8 cellular contexts compared by ENCODE assay signal in the genomic region with DNA sequence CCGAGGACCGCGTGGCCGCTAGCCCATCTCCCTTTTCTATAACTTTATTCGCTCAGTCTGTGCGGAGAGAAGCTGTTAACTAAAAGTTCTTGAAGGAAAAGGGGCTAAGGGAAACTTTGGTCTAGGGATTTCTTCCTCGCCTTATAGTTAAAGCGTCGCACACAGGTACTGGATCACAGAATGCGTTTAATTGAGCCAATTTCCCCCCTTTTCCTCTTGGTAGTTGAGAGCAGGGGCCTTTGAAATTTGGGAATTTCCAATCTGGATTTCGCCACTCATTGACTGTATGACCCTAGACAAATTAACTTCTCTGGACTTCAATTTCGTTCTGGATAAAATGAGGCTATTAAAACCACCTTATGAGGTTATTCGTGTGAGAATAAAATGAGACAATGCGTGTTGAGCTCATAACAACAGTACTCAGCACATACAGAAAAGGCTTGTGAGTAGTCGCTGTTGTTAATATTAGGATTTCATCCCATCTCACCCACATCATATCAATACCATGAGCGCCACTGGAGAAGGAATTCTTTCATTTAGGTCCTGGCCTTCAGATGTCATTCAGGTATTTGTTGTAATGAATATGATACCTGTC. TPM values are rescaled to one million over a fixed set of nuclear protein-coding genes. Genes with fewer than 3 reads are reported as not detected.
DNase-seq lines count a peak whose midpoint lies in the region; ATAC-seq and TF ChIP-seq lines count a peak whose summit lies in the region.

No MANE protein-coding gene starts in this region.

- TF ChIP-seq POLR2A in right lobe of liver (IDR thresholded peaks at IDR 0.05) (no peak), tibial nerve (IDR thresholded peaks at IDR 0.05) (no peak)

- 45% methylated on average over 13 of the region's 16 CpGs for WGBS in right lobe of liver (ENCODE audit: insufficient coverage, low coverage, low lambda C conversion rate, missing lambda C conversion rate)
- 54 to 58% methylated on average over 16 of the region's 16 CpGs for WGBS in tibial nerve, 2 donors

- H3K27ac Mint-ChIP-seq in activated naive CD4-positive, alpha-beta T cell treated with anti-CD3 and anti-CD28 coated beads for 36 hours: peak overlapping the region; percentile 79

- H3K4me1 ChIP-seq in ascending aorta (peaks cover 5 to 6% of the 10 kb centered on the region in 2 donors), right lobe of liver (peaks cover 0 to 16% (median 3%) of the 10 kb centered on the region in 4 donors), tibial nerve (peaks cover 0 to 19% (median 3%) of the 10 kb centered on the region in 4 donors)

- intact Hi-C loops in activated naive CD4-positive, alpha-beta T cell treated with anti-CD3 and anti-CD28 coated beads for 36 hours (cut with micrococcal nuclease): loop anchor here (1.0 to 2.0 kb wide), 7 partner anchors 146 to 932 kb away; partner anchors contain the start of genes ATF2, ATP5MC3, GPR155 and SCRN3
- intact Hi-C loops in ascending aorta (cut with DNase I): loop anchor here (1.0 to 10.0 kb wide), 5 partner anchors 93 to 1694 kb away; partner anchors contain the start of genes GPR155 and PDK1
- intact Hi-C loops in right lobe of liver (cut with DNase I): no loop called here

- peak overlapping the region; percentile 77 to 91 for H3K4me3 ChIP-seq in ascending aorta
- H3K4me3 ChIP-seq in right lobe of liver: peak overlapping the region; percentile 69 to 87 (median 77)
- peak overlapping the region; percentile 66 to 78 (median 76) for H3K4me3 ChIP-seq in tibial nerve

- peaks cover 24% of the 10 kb centered on the region for H3K4me1 Mint-ChIP-seq in activated naive CD4-positive, alpha-beta T cell treated with anti-CD3 and anti-CD28 coated beads for 36 hours (ENCODE audit: low read depth)

- no peaks in the 10 kb centered on the region for H3K27me3 ChIP-seq in ascending aorta
- no peaks in the 10 kb centered on the region for H3K27me3 ChIP-seq in right lobe of liver
- no peaks in the 10 kb centered on the region for H3K27me3 ChIP-seq in tibial nerve

- H3K9me3 ChIP-seq in ascending aorta: no peaks in the 10 kb centered on the region
- H3K9me3 ChIP-seq in right lobe of liver: no peaks in the 10 kb centered on the region
- H3K9me3 ChIP-seq in tibial nerve: no peaks in the 10 kb centered on the region

- no peak for TF ChIP-seq CTCF in ascending aorta (IDR thresholded peaks at IDR 0.05)
- no peak for TF ChIP-seq CTCF in right lobe of liver (IDR thresholded peaks at IDR 0.05)
- TF ChIP-seq CTCF in tibial nerve (IDR thresholded peaks at IDR 0.05): no peak

- no peak for ATAC-seq in right lobe of liver
- ATAC-seq in activated CD4-positive, CD25-positive, alpha-beta regulatory T cell treated with anti-CD3 and anti-CD28 coated beads, Interleukin-2, amount 50 U/mL, for 24 hours: no peak

- peaks cover 17% of the 10 kb centered on the region for H3K36me3 Mint-ChIP-seq in activated naive CD4-positive, alpha-beta T cell treated with anti-CD3 and anti-CD28 coated beads for 36 hours (ENCODE audit: low read depth)

- DNase-seq in activated naive CD4-positive, alpha-beta T cell treated with anti-CD3 and anti-CD28 coated beads for 36 hours: no peak
- no peak for DNase-seq in activated naive CD4-positive, alpha-beta T cell (lab: John Stamatoyannopoulos, UW)
- DNase-seq in ascending aorta (ENCODE audit: low spot score in 2 of 2): no peak
- no peak for DNase-seq in right lobe of liver
- no peak for DNase-seq in tibial nerve (ENCODE audit: low spot score in 2 of 2)
- no peak for DNase-seq in ureter (ENCODE audit: low spot score)
- no peak for DNase-seq in T1000 (lab: John Stamatoyannopoulos, UW)

- peak overlapping the region; percentile 84 for H3K4me3 Mint-ChIP-seq in activated naive CD4-positive, alpha-beta T cell treated with anti-CD3 and anti-CD28 coated beads for 36 hours

- H3K9me3 Mint-ChIP-seq in activated naive CD4-positive, alpha-beta T cell treated with anti-CD3 and anti-CD28 coated beads for 36 hours: no peaks in the 10 kb centered on the region

- no peaks in the 10 kb centered on the region for H3K27me3 Mint-ChIP-seq in activated naive CD4-positive, alpha-beta T cell treated with anti-CD3 and anti-CD28 coated beads for 36 hours (ENCODE audit: low read depth)

- no peak for TF ChIP-seq EP300 in tibial nerve (IDR thresholded peaks at IDR 0.05)

- CTCF ChIA-PET in activated naive CD4-positive, alpha-beta T cell treated with anti-CD3 and anti-CD28 coated beads for 36 hours (lab: Charles Lee): interaction anchor here (0.9 to 1.3 kb wide), 2 partner anchors 92 to 500 kb away, joined by 3 to 4 read pairs; no protein-coding TSS in a partner anchor

- H3K27ac ChIP-seq in ascending aorta (peak overlapping the region; percentile 68 to 91), right lobe of liver (peak overlapping the region; percentile 28 to 49 (median 30)), tibial nerve (peak overlapping the region; percentile 77 to 90 (median 82))

- H3K36me3 ChIP-seq in ascending aorta (no peaks in the 10 kb centered on the region), right lobe of liver (no peaks in the 10 kb centered on the region), tibial nerve (peaks cover 0 to 18% (median 0%) of the 10 kb centered on the region in 3 donors)

RNA-seq across cellular contexts. Expression of gene OLA1, which starts 0.8 kb away (rescaled TPM):
- 100 to 1,000 TPM; 140 to 142 TPM for total RNA-seq in activated naive CD4-positive, alpha-beta T cell treated with anti-CD3 and anti-CD28 coated beads for 36 hours
- 29.5 TPM for total RNA-seq in ascending aorta
- total RNA-seq in right lobe of liver: 10 to 100 TPM; 22.2 to 60.8 (median 38.6) TPM
- total RNA-seq in tibial nerve: 10 to 100 TPM; 32.0 to 69.0 (median 45.5) TPM
- 80.9 TPM for total RNA-seq in ureter

Comparison
In these comparisons a context has a peak if more than half of its experiments do, and no peak if none do; other contexts are left out.
1. H3K27ac ChIP-seq: peak in every context shown above with its lines; median percentile 82 in tibial nerve; 80 in ascending aorta; 30 in right lobe of liver.
2. intact Hi-C loops: an anchor here in activated naive CD4-positive, alpha-beta T cell treated with anti-CD3 and anti-CD28 coated beads for 36 hours (1.0 to 2.0 kb wide) and ascending aorta (1.0 to 10.0 kb wide); none called in right lobe of liver.